Comparison of ENCODE assay signal across 1 cellular context in the genomic region with DNA sequence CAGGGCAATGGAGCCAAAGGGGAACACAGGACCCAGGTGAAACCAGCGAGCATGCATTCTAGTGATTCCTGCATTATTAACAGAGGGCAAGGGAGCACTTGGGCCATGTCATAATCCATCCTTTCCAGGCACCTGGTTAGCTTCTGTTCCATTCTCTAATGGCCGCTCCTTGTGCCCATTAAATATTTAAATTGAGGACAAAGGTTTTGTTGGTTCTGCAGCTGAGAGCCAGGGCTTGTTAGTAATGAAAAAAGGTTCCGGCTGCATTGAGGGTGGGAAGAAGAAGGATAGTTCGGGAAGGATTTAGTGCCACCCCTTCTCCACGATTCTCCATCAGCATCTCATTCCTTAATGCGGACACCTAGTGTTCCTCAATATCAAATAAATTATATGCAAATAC.
TF ChIP-seq lines count a peak whose summit lies in the region.

No MANE protein-coding gene starts in this region.

TF ChIP-seq in GM23338, 12 proteins besides CTCF, POLR2A, EP300 and RAD21:
- TF ChIP-seq ZNF462 (CRISPR knock-in tag; IDR thresholded peaks at IDR 0.05) (no peak), NANOG (IDR thresholded peaks at IDR 0.05; ENCODE audit: borderline replicate concordance) (no peak), STAT1 (IDR thresholded peaks at IDR 0.05; ENCODE audit: unreplicated experiment) (no peak), POLR2AphosphoS5 (IDR thresholded peaks at IDR 0.05; ENCODE audit: low read depth) (no peak), JUNB (IDR thresholded peaks at IDR 0.05; ENCODE audit: unreplicated experiment) (no peak), ZNF114 (CRISPR knock-in tag; IDR thresholded peaks at IDR 0.05) (no peak), ZNF331 (CRISPR knock-in tag; IDR thresholded peaks at IDR 0.05; ENCODE audit: low read depth) (no peak), ETS1 (IDR thresholded peaks at IDR 0.05) (no peak), EZH2phosphoT487 (IDR thresholded peaks at IDR 0.05; ENCODE audit: unreplicated experiment) (no peak), EZH2 (IDR thresholded peaks at IDR 0.05; ENCODE audit: low read depth, unreplicated experiment) (no peak), CREB1 (CRISPR knock-in tag; IDR thresholded peaks at IDR 0.05; ENCODE audit: low read depth) (no peak)
- TF ChIP-seq, protein P1, sequence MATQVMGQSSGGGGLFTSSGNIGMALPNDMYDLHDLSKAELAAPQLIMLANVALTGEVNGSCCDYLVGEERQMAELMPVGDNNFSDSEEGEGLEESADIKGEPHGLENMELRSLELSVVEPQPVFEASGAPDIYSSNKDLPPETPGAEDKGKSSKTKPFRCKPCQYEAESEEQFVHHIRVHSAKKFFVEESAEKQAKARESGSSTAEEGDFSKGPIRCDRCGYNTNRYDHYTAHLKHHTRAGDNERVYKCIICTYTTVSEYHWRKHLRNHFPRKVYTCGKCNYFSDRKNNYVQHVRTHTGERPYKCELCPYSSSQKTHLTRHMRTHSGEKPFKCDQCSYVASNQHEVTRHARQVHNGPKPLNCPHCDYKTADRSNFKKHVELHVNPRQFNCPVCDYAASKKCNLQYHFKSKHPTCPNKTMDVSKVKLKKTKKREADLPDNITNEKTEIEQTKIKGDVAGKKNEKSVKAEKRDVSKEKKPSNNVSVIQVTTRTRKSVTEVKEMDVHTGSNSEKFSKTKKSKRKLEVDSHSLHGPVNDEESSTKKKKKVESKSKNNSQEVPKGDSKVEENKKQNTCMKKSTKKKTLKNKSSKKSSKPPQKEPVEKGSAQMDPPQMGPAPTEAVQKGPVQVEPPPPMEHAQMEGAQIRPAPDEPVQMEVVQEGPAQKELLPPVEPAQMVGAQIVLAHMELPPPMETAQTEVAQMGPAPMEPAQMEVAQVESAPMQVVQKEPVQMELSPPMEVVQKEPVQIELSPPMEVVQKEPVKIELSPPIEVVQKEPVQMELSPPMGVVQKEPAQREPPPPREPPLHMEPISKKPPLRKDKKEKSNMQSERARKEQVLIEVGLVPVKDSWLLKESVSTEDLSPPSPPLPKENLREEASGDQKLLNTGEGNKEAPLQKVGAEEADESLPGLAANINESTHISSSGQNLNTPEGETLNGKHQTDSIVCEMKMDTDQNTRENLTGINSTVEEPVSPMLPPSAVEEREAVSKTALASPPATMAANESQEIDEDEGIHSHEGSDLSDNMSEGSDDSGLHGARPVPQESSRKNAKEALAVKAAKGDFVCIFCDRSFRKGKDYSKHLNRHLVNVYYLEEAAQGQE (IDR thresholded peaks at IDR 0.05; ENCODE audit: unreplicated experiment): no peak
